In the genomic region with DNA sequence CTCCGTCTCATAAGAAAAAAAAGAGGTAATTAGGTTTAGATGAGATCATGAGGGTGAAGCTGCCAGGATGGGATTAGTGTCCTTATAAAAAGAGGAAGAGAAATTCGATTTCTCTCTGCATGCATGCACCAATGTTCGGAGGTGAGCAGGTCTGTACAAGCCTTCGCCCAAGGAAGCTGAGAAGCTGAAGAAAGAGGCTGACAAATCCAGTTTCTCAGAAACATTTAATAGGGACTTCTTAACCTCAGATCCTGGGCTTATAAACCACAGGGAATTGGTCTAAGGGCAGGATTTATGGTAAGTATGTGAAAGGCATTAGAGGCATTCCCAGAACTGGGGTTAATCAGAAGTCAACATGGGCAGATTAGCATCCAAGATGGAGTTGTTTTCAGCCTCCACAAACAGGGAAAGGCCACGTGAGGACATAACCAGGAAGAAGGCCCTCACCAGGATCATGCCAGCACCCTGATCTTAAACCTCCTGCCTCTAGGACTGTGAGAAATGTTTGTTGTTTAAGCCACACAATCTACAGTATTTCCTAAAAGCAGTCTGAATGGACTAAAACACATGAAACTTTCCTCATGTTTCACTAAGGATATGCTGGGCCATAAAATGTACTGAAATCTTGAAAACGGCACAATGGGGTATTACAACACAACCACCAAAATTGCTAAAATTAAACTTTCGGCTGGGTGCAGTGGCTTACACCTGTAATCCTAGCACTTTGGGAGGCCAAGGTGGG, we compare ENCODE assay signal across 13 cellular contexts. TPM values are rescaled to one million over a fixed set of nuclear protein-coding genes. Genes with fewer than 3 reads are reported as not detected.
A peak's percentile ranks its signal among the peaks of the same experiment; 100 is the strongest.
DNase-seq lines count a peak whose midpoint lies in the region; ATAC-seq and TF ChIP-seq lines count a peak whose summit lies in the region.
"Had no signal": no experiment of that assay in that cellular context is flagged by ENCODE, and none has a peak within 500 bp of the region (broad histone marks: within the 10 kb centered on the region; RNA-seq: fewer than 3 reads in every experiment).

No MANE protein-coding gene starts in this region.

- no peaks in the 10 kb centered on the region for H3K9me3 Mint-ChIP-seq in type B pancreatic cell
- no peaks in the 10 kb centered on the region for H3K9me3 Mint-ChIP-seq in activated naive CD8-positive, alpha-beta T cell treated with anti-CD3 and anti-CD28 coated beads, Interleukin-2, amount 50 U/mL, for 24 hours

- H3K27me3 ChIP-seq in foreskin keratinocyte, result no peaks in the 10 kb centered on the region
- H3K27me3 ChIP-seq: ovary had no signal

- DNase-seq in M059J (ENCODE audit: low read depth) (peak; percentile 24), SKM-1 treated with dmso at 0.1 percent for 144 hours (lab: John Stamatoyannopoulos, UW; ENCODE audit: unreplicated experiment) (peak; percentile 81), foreskin keratinocyte (peak; percentile 94 to 98), type B pancreatic cell (ENCODE audit: extremely low spot score, unreplicated experiment) (no peak), NCI-H345 (lab: John Stamatoyannopoulos, UW) (no peak), kidney glomerular epithelial cell (lab: John Stamatoyannopoulos, UW) (no peak)
- DNase-seq in activated naive CD8-positive, alpha-beta T cell treated with anti-CD3 and anti-CD28 coated beads, Interleukin-2, amount 50 U/mL, for 24 hours, result no peak
- DNase-seq: DND-41; IMR-90; ovary; stimulated activated CD4-positive, alpha-beta T cell treated with anti-CD3 and anti-CD28 coated beads, Interleukin-4, amount 100 ng/mL, for 4 hours; T-helper 2 cell had no signal

- TF ChIP-seq CTCF in foreskin keratinocyte (conservative IDR thresholded peaks at IDR 0.05), result no peak
- TF ChIP-seq CTCF in type B pancreatic cell (conservative IDR thresholded peaks at IDR 0.05), result no peak

- no peaks in the 10 kb centered on the region for H3K4me1 Mint-ChIP-seq in type B pancreatic cell (ENCODE audit: unreplicated experiment)
- no peaks in the 10 kb centered on the region for H3K4me1 Mint-ChIP-seq in activated naive CD8-positive, alpha-beta T cell treated with anti-CD3 and anti-CD28 coated beads, Interleukin-2, amount 50 U/mL, for 24 hours

- H3K4me1 ChIP-seq in foreskin keratinocyte, result peaks cover 12% of the 10 kb centered on the region

- H3K27ac Mint-ChIP-seq in type B pancreatic cell, result peak overlapping the region; percentile 29
- no peak overlapping the region for H3K27ac Mint-ChIP-seq in activated naive CD8-positive, alpha-beta T cell treated with anti-CD3 and anti-CD28 coated beads, Interleukin-2, amount 50 U/mL, for 24 hours

- no peak overlapping the region for H3K4me3 Mint-ChIP-seq in type B pancreatic cell
- H3K4me3 Mint-ChIP-seq in activated naive CD8-positive, alpha-beta T cell treated with anti-CD3 and anti-CD28 coated beads, Interleukin-2, amount 50 U/mL, for 24 hours, result no peak overlapping the region

- peak overlapping the region; percentile 93 for H3K27ac ChIP-seq in foreskin keratinocyte
- H3K27ac ChIP-seq: ovary, thoracic aorta had no signal

- H3K27me3 Mint-ChIP-seq in type B pancreatic cell, result no peaks in the 10 kb centered on the region
- no peaks in the 10 kb centered on the region for H3K27me3 Mint-ChIP-seq in activated naive CD8-positive, alpha-beta T cell treated with anti-CD3 and anti-CD28 coated beads, Interleukin-2, amount 50 U/mL, for 24 hours

- ATAC-seq in foreskin keratinocyte, result peak; percentile 91
- ATAC-seq in activated naive CD8-positive, alpha-beta T cell treated with anti-CD3 and anti-CD28 coated beads, Interleukin-2, amount 50 U/mL, for 24 hours, result no peak

- peaks cover 7% of the 10 kb centered on the region for H3K36me3 Mint-ChIP-seq in type B pancreatic cell
- H3K36me3 Mint-ChIP-seq in activated naive CD8-positive, alpha-beta T cell treated with anti-CD3 and anti-CD28 coated beads, Interleukin-2, amount 50 U/mL, for 24 hours (ENCODE audit: low read depth), result peaks cover 4% of the 10 kb centered on the region

RNA-seq across cellular contexts. Expression of gene SHISA5, which starts 11.3 kb away (rescaled TPM):
- total RNA-seq in M059J (2014; rRNA removed; shearing (Covaris generic)), result 282 and 311 TPM in 2 replicates
- 262 and 284 TPM in 2 replicates for total RNA-seq in foreskin keratinocyte
- 280 TPM in 2 replicates for polyA plus RNA-seq in foreskin keratinocyte
- total RNA-seq in type B pancreatic cell (ENCODE audit: low replicate concordance), result 162 and 193 TPM in 2 replicates

RNA-seq across cellular contexts. Expression of gene ATRIP, which starts 46.1 kb away (rescaled TPM):
- total RNA-seq in M059J (2014; rRNA removed; shearing (Covaris generic)), result 4.9 and 7.2 TPM in 2 replicates
- total RNA-seq in foreskin keratinocyte, result 11.6 and 14.4 TPM in 2 replicates
- 9.2 and 11.4 TPM in 2 replicates for polyA plus RNA-seq in foreskin keratinocyte
- 9.3 and 16.0 TPM in 2 replicates for total RNA-seq in type B pancreatic cell (ENCODE audit: low replicate concordance)

RNA-seq across cellular contexts. Expression of gene TMA7, which starts 52.6 kb away (rescaled TPM):
- 479 and 535 TPM in 2 replicates for total RNA-seq in M059J (2014; rRNA removed; shearing (Covaris generic))
- total RNA-seq in foreskin keratinocyte (376 and 417 TPM in 2 replicates), type B pancreatic cell (ENCODE audit: low replicate concordance) (268 and 281 TPM in 2 replicates)
- polyA plus RNA-seq in foreskin keratinocyte, result 616 and 663 TPM in 2 replicates

RNA-seq across cellular contexts. Expression of gene CCDC51, which starts 52.7 kb away (rescaled TPM):
- total RNA-seq in M059J (2014; rRNA removed; shearing (Covaris generic)), result 10.6 and 11.0 TPM in 2 replicates
- 30.3 and 31.1 TPM in 2 replicates for total RNA-seq in foreskin keratinocyte
- 29.5 and 33.2 TPM in 2 replicates for polyA plus RNA-seq in foreskin keratinocyte
- total RNA-seq in type B pancreatic cell (ENCODE audit: low replicate concordance), result 15.0 and 25.7 TPM in 2 replicates

Comparison
In these comparisons a context has a peak if more than half of its experiments do, and no peak if none do; other contexts are left out.
1. DNase-seq: peak in M059J (single experiment), SKM-1 treated with dmso at 0.1 percent for 144 hours (single experiment) and foreskin keratinocyte (2 of 2); none in type B pancreatic cell (single experiment), NCI-H345 (single experiment), kidney glomerular epithelial cell (single experiment) and activated naive CD8-positive, alpha-beta T cell treated with anti-CD3 and anti-CD28 coated beads, Interleukin-2, amount 50 U/mL, for 24 hours (single experiment).